Comparison of ENCODE assay signal across 25 cellular contexts in the genomic region with DNA sequence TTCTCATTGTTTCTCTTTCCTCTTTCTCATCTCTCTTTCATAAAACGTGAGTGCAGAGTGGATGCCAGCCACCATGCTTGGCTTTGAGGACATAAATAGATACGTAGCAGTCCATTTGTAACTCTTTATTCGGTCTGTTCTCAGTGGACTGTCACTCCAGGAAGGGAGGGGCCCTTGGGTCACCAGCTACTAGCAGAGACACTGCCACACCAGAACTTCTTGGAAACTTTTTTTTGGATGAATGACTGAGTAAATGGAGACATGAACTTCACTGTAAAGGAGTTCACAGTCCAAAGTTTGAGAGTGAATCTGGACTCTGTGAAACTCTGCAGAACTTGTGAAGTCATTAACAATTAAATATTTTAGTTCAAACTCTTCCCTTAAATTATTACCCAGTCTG.
"Had no signal": no experiment of that assay in that cellular context is flagged by ENCODE, and none has a peak within 500 bp of the region (broad histone marks: within the 10 kb centered on the region; RNA-seq: fewer than 3 reads in every experiment).

No MANE protein-coding gene starts in this region.

- H3K36me3 ChIP-seq: neural progenitor cell, neutrophil, spleen, tibial nerve, upper lobe of left lung, vagina had no signal

- H3K27me3 ChIP-seq: neural progenitor cell, neutrophil, spleen, tibial nerve, upper lobe of left lung, vagina had no signal

- H3K9me3 ChIP-seq: neutrophil, psoas muscle, spleen, tibial nerve, upper lobe of left lung, vagina had no signal

- H3K4me2 ChIP-seq: neural progenitor cell had no signal

- H2AFZ ChIP-seq: neural progenitor cell, parathyroid adenoma had no signal

- H3K79me2 ChIP-seq: parathyroid adenoma had no signal

- H3K9ac ChIP-seq: neural progenitor cell, parathyroid adenoma had no signal

- H3K27ac ChIP-seq: neural progenitor cell, neutrophil, parathyroid adenoma, psoas muscle, skin epidermis, spleen, tibial nerve, upper lobe of left lung, vagina had no signal

- H3K4me1 ChIP-seq: neural progenitor cell, parathyroid adenoma, tibial nerve, upper lobe of left lung, vagina had no signal

- H3K27ac Mint-ChIP-seq: mesothelial cell of epicardium; naive B cell; natural killer cell; nephron progenitor cell; neural progenitor cell; stimulated activated effector memory CD8-positive, alpha-beta T cell treated with anti-CD3 and anti-CD28 coated beads, Interleukin-12 subunit alpha, Interleukin-12 subunit beta, amount 100 ng/mL, for 72 hours; stimulated activated naive CD8-positive, alpha-beta T cell treated with anti-CD3 and anti-CD28 coated beads, Interleukin-15, amount 100 ng/mL, for 72 hours had no signal

- H3K4me1 Mint-ChIP-seq: naive B cell; nephron progenitor cell; neural progenitor cell; stimulated activated naive CD8-positive, alpha-beta T cell treated with anti-CD3 and anti-CD28 coated beads, Interleukin-15, amount 100 ng/mL, for 72 hours had no signal

- H3K4me3 ChIP-seq: lung, neural progenitor cell, psoas muscle, skin epidermis, spleen, tibial nerve, upper lobe of left lung, vagina had no signal

- FAIRE-seq: islet of Langerhans had no signal

- H3K36me3 Mint-ChIP-seq: mesothelial cell of epicardium; naive B cell; natural killer cell; stimulated activated effector memory CD8-positive, alpha-beta T cell treated with anti-CD3 and anti-CD28 coated beads, Interleukin-12 subunit alpha, Interleukin-12 subunit beta, amount 100 ng/mL, for 72 hours had no signal

- ATAC-seq: natural killer cell; psoas muscle; sciatic nerve; stimulated activated effector memory CD8-positive, alpha-beta T cell treated with anti-CD3 and anti-CD28 coated beads, Interleukin-12 subunit alpha, Interleukin-12 subunit beta, amount 100 ng/mL, for 72 hours; stimulated activated naive CD8-positive, alpha-beta T cell treated with anti-CD3 and anti-CD28 coated beads, Interleukin-15, amount 100 ng/mL, for 72 hours had no signal

- H3K9me3 Mint-ChIP-seq: mesothelial cell of epicardium; natural killer cell; stimulated activated effector memory CD8-positive, alpha-beta T cell treated with anti-CD3 and anti-CD28 coated beads, Interleukin-12 subunit alpha, Interleukin-12 subunit beta, amount 100 ng/mL, for 72 hours; stimulated activated naive CD8-positive, alpha-beta T cell treated with anti-CD3 and anti-CD28 coated beads, Interleukin-15, amount 100 ng/mL, for 72 hours had no signal

- DNase-seq: glutamatergic neuron; hippocampal formation; mesendoderm; naive B cell; natural killer cell; nephron progenitor cell; occipital lobe; psoas muscle; spleen; stimulated activated CD4-positive, alpha-beta T cell treated with anti-CD3 and anti-CD28 coated beads, Interleukin-4, amount 100 ng/mL, for 24 hours; stimulated activated naive CD4-positive, alpha-beta T cell treated with Interleukin-2 at 50 U/mL for 16 hours; stimulated activated naive CD8-positive, alpha-beta T cell treated with anti-CD3 and anti-CD28 coated beads, Interleukin-15, amount 100 ng/mL, for 72 hours; substantia nigra; upper lobe of left lung had no signal

- H3K4me3 Mint-ChIP-seq: mesothelial cell of epicardium; naive B cell; natural killer cell; nephron progenitor cell; neural progenitor cell; stimulated activated effector memory CD8-positive, alpha-beta T cell treated with anti-CD3 and anti-CD28 coated beads, Interleukin-12 subunit alpha, Interleukin-12 subunit beta, amount 100 ng/mL, for 72 hours; stimulated activated naive CD8-positive, alpha-beta T cell treated with anti-CD3 and anti-CD28 coated beads, Interleukin-15, amount 100 ng/mL, for 72 hours had no signal
